27 cellular contexts compared by ENCODE assay signal in the genomic region with DNA sequence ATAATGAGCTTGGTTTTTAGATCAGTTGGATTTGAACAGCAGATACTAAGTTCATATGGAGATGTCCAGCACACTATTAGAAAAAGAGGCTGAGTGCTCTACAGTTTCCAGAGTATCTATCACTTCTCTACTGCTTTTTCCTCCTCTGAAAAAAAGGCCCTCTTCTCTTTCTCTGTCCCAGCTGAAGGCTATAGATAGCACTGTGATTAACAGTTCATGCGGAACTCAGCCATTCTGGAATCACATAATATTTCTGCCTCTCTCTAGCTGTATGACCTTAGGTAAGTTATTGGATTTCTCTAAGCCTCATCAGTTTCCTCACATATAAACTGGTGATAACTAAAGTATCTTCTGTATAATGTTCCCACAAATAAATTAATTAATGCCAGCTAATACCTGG.
"Had no signal": no experiment of that assay in that cellular context is flagged by ENCODE, and none has a peak within 500 bp of the region (broad histone marks: within the 10 kb centered on the region; RNA-seq: fewer than 3 reads in every experiment).

No MANE protein-coding gene starts in this region.

- H3K9me3 Mint-ChIP-seq: activated CD8-positive, alpha-beta T cell treated with anti-CD3 and anti-CD28 coated beads for 36 hours; activated naive CD4-positive, alpha-beta T cell treated with anti-CD3 and anti-CD28 coated beads, Interleukin-2, amount 10 ng/mL, durations not matched to agents 7 days and 5 days; activated naive CD4-positive, alpha-beta T cell treated with anti-CD3 and anti-CD28 coated beads, Interleukin-2, amount 50 U/mL, for 72 hours; activated naive CD8-positive, alpha-beta T cell treated with anti-CD3 and anti-CD28 coated beads, Interleukin-2, amount 10 ng/mL, durations not matched to agents 7 days and 5 days; activated T-helper 1 cell treated with anti-CD3 and anti-CD28 coated beads, Interleukin-12 subunit alpha, Interleukin-12 subunit beta, Interleukin-2, Interleukin-4 antibody, amounts not matched to agents 30 ng/mL and 10 ng/mL and 1 ng/mL, durations not matched to agents 14 hours and 24 hours and 36 hours; brain; central memory CD8-positive, alpha-beta T cell; dendritic cell treated with granulocyte-macrophage colony-stimulating factor and Interleukin-4, amounts not matched to agents 40 ng/mL and 50 ng/mL, for 4 days; endodermal cell; WTC11 had no signal

- H3K9me3 ChIP-seq: ascending aorta had no signal

- H3K27me3 ChIP-seq: ascending aorta, dorsolateral prefrontal cortex had no signal

- H3K4me3 Mint-ChIP-seq: activated CD8-positive, alpha-beta T cell treated with anti-CD3 and anti-CD28 coated beads for 36 hours; activated naive CD4-positive, alpha-beta T cell treated with anti-CD3 and anti-CD28 coated beads, Interleukin-2, amount 10 ng/mL, durations not matched to agents 7 days and 5 days; activated naive CD8-positive, alpha-beta T cell treated with anti-CD3 and anti-CD28 coated beads, Interleukin-2, amount 10 ng/mL, durations not matched to agents 7 days and 5 days; activated T-helper 1 cell treated with anti-CD3 and anti-CD28 coated beads, Interleukin-12 subunit alpha, Interleukin-12 subunit beta, Interleukin-2, Interleukin-4 antibody, amounts not matched to agents 30 ng/mL and 10 ng/mL and 1 ng/mL, durations not matched to agents 14 hours and 24 hours and 36 hours; central memory CD8-positive, alpha-beta T cell; dendritic cell treated with granulocyte-macrophage colony-stimulating factor and Interleukin-4, amounts not matched to agents 40 ng/mL and 50 ng/mL, for 4 days; endodermal cell; WTC11 had no signal

- H3K27me3 Mint-ChIP-seq: dendritic cell treated with granulocyte-macrophage colony-stimulating factor and Interleukin-4, amounts not matched to agents 40 ng/mL and 50 ng/mL, for 4 days had no signal

- H3K4me1 Mint-ChIP-seq: activated naive CD4-positive, alpha-beta T cell treated with anti-CD3 and anti-CD28 coated beads, Interleukin-2, amount 10 ng/mL, durations not matched to agents 7 days and 5 days; activated naive CD8-positive, alpha-beta T cell treated with anti-CD3 and anti-CD28 coated beads, Interleukin-2, amount 10 ng/mL, durations not matched to agents 7 days and 5 days; central memory CD8-positive, alpha-beta T cell; WTC11 had no signal

- H3K4me3 ChIP-seq: ascending aorta, coronary artery, dorsolateral prefrontal cortex had no signal

- H3K4me1 ChIP-seq: ascending aorta had no signal

- H3K27ac ChIP-seq: ascending aorta, coronary artery, dorsolateral prefrontal cortex had no signal

- H3K36me3 Mint-ChIP-seq: activated naive CD4-positive, alpha-beta T cell treated with anti-CD3 and anti-CD28 coated beads, Interleukin-2, amount 10 ng/mL, durations not matched to agents 7 days and 5 days; activated naive CD4-positive, alpha-beta T cell treated with anti-CD3 and anti-CD28 coated beads, Interleukin-2, amount 50 U/mL, for 72 hours; activated naive CD8-positive, alpha-beta T cell treated with anti-CD3 and anti-CD28 coated beads, Interleukin-2, amount 10 ng/mL, durations not matched to agents 7 days and 5 days; brain; WTC11 had no signal

- DNase-seq: activated CD4-positive, alpha-beta T cell treated with anti-CD3 and anti-CD28 coated beads for 1 hour; activated CD4-positive, alpha-beta T cell treated with anti-CD3 and anti-CD28 coated beads for 4 hours; activated CD4-positive, alpha-beta T cell treated with anti-CD3 and anti-CD28 coated beads, Interleukin-2, amount 50 U/mL, for 1 hour; activated CD4-positive, alpha-beta T cell treated with anti-CD3 and anti-CD28 coated beads, Interleukin-2, amount 50 U/mL, for 48 hours; activated CD8-positive, alpha-beta memory T cell treated with anti-CD3 and anti-CD28 coated beads for 24 hours; activated CD8-positive, alpha-beta T cell treated with anti-CD3 and anti-CD28 coated beads for 36 hours; activated gamma-delta T cell; activated naive CD4-positive, alpha-beta T cell; activated naive CD4-positive, alpha-beta T cell treated with anti-CD3 and anti-CD28 coated beads, Interleukin-2, amount 10 ng/mL, durations not matched to agents 7 days and 5 days; activated naive CD8-positive, alpha-beta T cell treated with anti-CD3 and anti-CD28 coated beads, Interleukin-2, amount 10 ng/mL, durations not matched to agents 7 days and 5 days; activated T-cell treated with anti-CD3 and anti-CD28 coated beads, Interleukin-2, amount 50 U/mL, for 1 hour; activated T-cell treated with anti-CD3 and anti-CD28 coated beads, Interleukin-2, amount 50 U/mL, for 48 hours; dorsolateral prefrontal cortex; effector memory CD4-positive, alpha-beta T cell; endodermal cell; foreskin fibroblast; head of caudate nucleus; T-helper 2 cell had no signal

- ATAC-seq: activated CD8-positive, alpha-beta T cell treated with anti-CD3 and anti-CD28 coated beads for 36 hours; activated naive CD4-positive, alpha-beta T cell treated with anti-CD3 and anti-CD28 coated beads, Interleukin-2, amount 50 U/mL, for 72 hours; esophagus mucosa; WTC11 had no signal

- H3K36me3 ChIP-seq: ascending aorta had no signal

- H3K27ac Mint-ChIP-seq: activated CD8-positive, alpha-beta T cell treated with anti-CD3 and anti-CD28 coated beads for 36 hours; activated naive CD4-positive, alpha-beta T cell treated with anti-CD3 and anti-CD28 coated beads, Interleukin-2, amount 10 ng/mL, durations not matched to agents 7 days and 5 days; activated naive CD4-positive, alpha-beta T cell treated with anti-CD3 and anti-CD28 coated beads, Interleukin-2, amount 50 U/mL, for 72 hours; activated naive CD8-positive, alpha-beta T cell treated with anti-CD3 and anti-CD28 coated beads, Interleukin-2, amount 10 ng/mL, durations not matched to agents 7 days and 5 days; activated T-helper 1 cell treated with anti-CD3 and anti-CD28 coated beads, Interleukin-12 subunit alpha, Interleukin-12 subunit beta, Interleukin-2, Interleukin-4 antibody, amounts not matched to agents 30 ng/mL and 10 ng/mL and 1 ng/mL, durations not matched to agents 14 hours and 24 hours and 36 hours; dendritic cell treated with granulocyte-macrophage colony-stimulating factor and Interleukin-4, amounts not matched to agents 40 ng/mL and 50 ng/mL, for 4 days; endodermal cell; WTC11 had no signal
